Comparison of ENCODE assay signal across 9 cellular contexts in genomic region chr1:181062800-181063428, GRCh38. TPM values are rescaled to one million over a fixed set of nuclear protein-coding genes. Genes with fewer than 3 reads are reported as not detected.
A peak's percentile ranks its signal among the peaks of the same experiment; 100 is the strongest.
DNase-seq lines count a peak whose midpoint lies in the region; ATAC-seq and TF ChIP-seq lines count a peak whose summit lies in the region.
"Had no signal": no experiment of that assay in that cellular context is flagged by ENCODE, and none has a peak within 500 bp of the region (broad histone marks: within the 10 kb centered on the region; RNA-seq: fewer than 3 reads in every experiment).

No MANE protein-coding gene starts in this region.

- no peak overlapping the region for H3K9ac ChIP-seq in endodermal cell (ENCODE audit: extremely low read depth, low read length, poor library complexity, severe bottlenecking)

- TF ChIP-seq CTCF in activated CD8-positive, alpha-beta T cell treated with anti-CD3 and anti-CD28 coated beads for 36 hours (IDR thresholded peaks at IDR 0.05), result no peak
- TF ChIP-seq CTCF in natural killer cell (IDR thresholded peaks at IDR 0.05) (no peak), endodermal cell (conservative IDR thresholded peaks at IDR 0.05) (no peak)

- POLR2A ChIA-PET in activated CD8-positive, alpha-beta T cell treated with anti-CD3 and anti-CD28 coated beads for 36 hours (lab: Charles Lee), result interaction anchor here (0.7 to 2.7 kb wide), 15 partner anchors 10 to 370 kb away, joined by 3 to 27 read pairs (median 5); partner anchors contain the start of gene STX6

- H3K27ac Mint-ChIP-seq in activated CD8-positive, alpha-beta T cell treated with anti-CD3 and anti-CD28 coated beads for 36 hours, result peak overlapping the region; percentile 88
- H3K27ac Mint-ChIP-seq in natural killer cell (peak overlapping the region; percentile 91 to 98), endodermal cell (no peak overlapping the region)

- H3K4me1 ChIP-seq in endodermal cell (ENCODE audit: control insufficient read depth, insufficient read depth, low read length), result peaks cover 17% of the 10 kb centered on the region

- H3K4me3 ChIP-seq in endodermal cell (ENCODE audit: low read length) (no peak overlapping the region), H7 (ENCODE audit: insufficient read depth, low read depth, low read length) (no peak overlapping the region)
- H3K4me3 ChIP-seq: SJCRH30 had no signal

- H3K36me3 Mint-ChIP-seq in activated CD8-positive, alpha-beta T cell treated with anti-CD3 and anti-CD28 coated beads for 36 hours (ENCODE audit: low read depth), result peaks cover 18% of the 10 kb centered on the region
- H3K36me3 Mint-ChIP-seq in natural killer cell, result peaks cover 11% of the 10 kb centered on the region
- H3K36me3 Mint-ChIP-seq in endodermal cell (ENCODE audit: low read depth), result no peaks in the 10 kb centered on the region

- H3K9me3 Mint-ChIP-seq in activated CD8-positive, alpha-beta T cell treated with anti-CD3 and anti-CD28 coated beads for 36 hours, result peaks cover 13% of the 10 kb centered on the region
- no peaks in the 10 kb centered on the region for H3K9me3 Mint-ChIP-seq in natural killer cell
- peaks cover 5% of the 10 kb centered on the region for H3K9me3 Mint-ChIP-seq in endodermal cell

- peak overlapping the region; percentile 61 for H3K4me3 Mint-ChIP-seq in activated CD8-positive, alpha-beta T cell treated with anti-CD3 and anti-CD28 coated beads for 36 hours
- peak overlapping the region; percentile 87 for H3K4me3 Mint-ChIP-seq in natural killer cell
- H3K4me3 Mint-ChIP-seq in endodermal cell, result no peak overlapping the region

- no peak overlapping the region for H3K27ac ChIP-seq in endodermal cell (ENCODE audit: low read depth, low read length)
- H3K27ac ChIP-seq: SJCRH30 had no signal

- WGBS in endodermal cell (ENCODE audit: insufficient coverage in 1 of 2, insufficient read length in 1 of 2), 2 experiments, result 96 to 97% methylated on average over 6 to 7 of the region's 7 CpGs

- no peaks in the 10 kb centered on the region for H3K27me3 ChIP-seq in endodermal cell (ENCODE audit: control insufficient read depth, insufficient read depth, low read length, poor library complexity, severe bottlenecking)
- H3K27me3 ChIP-seq in H7 (ENCODE audit: control insufficient read depth, insufficient read depth, low read length), result no peaks in the 10 kb centered on the region
- H3K27me3 ChIP-seq: SJCRH30 had no signal

- DNase-seq in GM04504 (ENCODE audit: low read depth) (peak; percentile 51), natural killer cell (peak; percentile 37), NCI-H2081 (lab: John Stamatoyannopoulos, UW) (no peak), endodermal cell (no peak), H7 (no peak)
- peak; percentile 80 for DNase-seq in activated CD8-positive, alpha-beta T cell treated with anti-CD3 and anti-CD28 coated beads for 36 hours

- H3K4me1 Mint-ChIP-seq in activated CD8-positive, alpha-beta T cell treated with anti-CD3 and anti-CD28 coated beads for 36 hours (ENCODE audit: low read depth), result peaks cover 20% of the 10 kb centered on the region
- H3K4me1 Mint-ChIP-seq in natural killer cell (peaks cover 24 to 25% of the 10 kb centered on the region in 2 donors), endodermal cell (peaks cover 44% of the 10 kb centered on the region)

- H3K36me3 ChIP-seq in endodermal cell (ENCODE audit: control insufficient read depth, insufficient read depth, low read length) (no peaks in the 10 kb centered on the region), H7 (replicated peaks; ENCODE audit: control insufficient read depth, insufficient read depth, low read length) (no peaks in the 10 kb centered on the region)
- H3K36me3 ChIP-seq: SJCRH30 had no signal

- ATAC-seq in GM19468 (IDR thresholded peaks at IDR 0.05; ENCODE audit: extremely low read depth, unreplicated experiment) (peak; percentile 49), HG03460 (IDR thresholded peaks at IDR 0.05; ENCODE audit: unreplicated experiment) (peak; percentile 65), natural killer cell (peak; percentile 91 to 93 (median 92))
- ATAC-seq in activated CD8-positive, alpha-beta T cell treated with anti-CD3 and anti-CD28 coated beads for 36 hours, result peak; percentile 93

- CTCF ChIA-PET in activated CD8-positive, alpha-beta T cell treated with anti-CD3 and anti-CD28 coated beads for 36 hours (lab: Charles Lee), result interaction anchor here (1.0 to 3.2 kb wide), 12 partner anchors 8 to 181 kb away, joined by 3 to 18 read pairs (median 6); no protein-coding TSS in a partner anchor

- H3K9me3 ChIP-seq in endodermal cell (ENCODE audit: control insufficient read depth, low read length), result peaks cover 9% of the 10 kb centered on the region
- H3K9me3 ChIP-seq: SJCRH30 had no signal

- intact Hi-C loops in activated CD8-positive, alpha-beta T cell treated with anti-CD3 and anti-CD28 coated beads for 36 hours (cut with micrococcal nuclease), result no loop called here
- intact Hi-C loops in natural killer cell (cut with micrococcal nuclease), result loop anchor here (2.0 kb wide), 2 partner anchors 18 to 40 kb away; partner anchors contain the start of gene STX6

- no peaks in the 10 kb centered on the region for H3K27me3 Mint-ChIP-seq in activated CD8-positive, alpha-beta T cell treated with anti-CD3 and anti-CD28 coated beads for 36 hours
- H3K27me3 Mint-ChIP-seq in natural killer cell (ENCODE audit: low read depth in 2 of 2), result no peaks in the 10 kb centered on the region
- peaks cover 4% of the 10 kb centered on the region for H3K27me3 Mint-ChIP-seq in endodermal cell (ENCODE audit: insufficient read depth)

RNA-seq across cellular contexts. Expression of gene IER5, which starts 25.6 kb away (rescaled TPM):
- 10 to 100 TPM; 39.8 to 41.3 TPM for total RNA-seq in activated CD8-positive, alpha-beta T cell treated with anti-CD3 and anti-CD28 coated beads for 36 hours
- total RNA-seq in natural killer cell (100 to 1,000 TPM; 118 to 164 (median 150) TPM), endodermal cell (10 to 100 TPM; 13.2 to 21.2 TPM)
- polyA plus RNA-seq in endodermal cell (2013, experiment 1 of 2), result 16.8 TPM
- polyA plus RNA-seq in endodermal cell (2013, experiment 2 of 2), result 18.5 TPM
- 18.0 and 18.8 TPM in 2 replicates for total RNA-seq in H7 (2014; rRNA removed; shearing (Covaris generic))

RNA-seq across cellular contexts. Expression of gene MR1, which starts 29.1 kb away (rescaled TPM):
- total RNA-seq in activated CD8-positive, alpha-beta T cell treated with anti-CD3 and anti-CD28 coated beads for 36 hours, result 10 to 100 TPM; 15.7 to 16.7 TPM
- total RNA-seq in natural killer cell, result 10 to 100 TPM; 27.8 to 35.3 (median 34.6) TPM
- under 1 TPM; 0.22 to 0.35 TPM for total RNA-seq in endodermal cell
- 0.32 TPM for polyA plus RNA-seq in endodermal cell (2013, experiment 1 of 2)
- polyA plus RNA-seq in endodermal cell (2013, experiment 2 of 2), result 0.25 TPM
- 0.44 TPM in 1 of 2 replicates, not detected in the other for total RNA-seq in H7 (2014; rRNA removed; shearing (Covaris generic))

RNA-seq across cellular contexts. Expression of gene STX6, which starts 40.2 kb away (rescaled TPM):
- total RNA-seq in activated CD8-positive, alpha-beta T cell treated with anti-CD3 and anti-CD28 coated beads for 36 hours, result 10 to 100 TPM; 23.1 to 24.7 TPM
- total RNA-seq in natural killer cell (10 to 100 TPM; 11.6 to 18.3 (median 15.6) TPM), endodermal cell (10 to 100 TPM; 22.4 to 22.8 TPM)
- 20.4 TPM for polyA plus RNA-seq in endodermal cell (2013, experiment 1 of 2)
- polyA plus RNA-seq in endodermal cell (2013, experiment 2 of 2), result 20.1 TPM
- total RNA-seq in H7 (2014; rRNA removed; shearing (Covaris generic)), result 34.6 and 41.3 TPM in 2 replicates

Comparison
In these comparisons a context has a peak if more than half of its experiments do, and no peak if none do; other contexts are left out.
1. DNase-seq: peak in GM04504 (single experiment), activated CD8-positive, alpha-beta T cell treated with anti-CD3 and anti-CD28 coated beads for 36 hours (single experiment) and natural killer cell (single experiment); none in NCI-H2081 (0 of 2), endodermal cell (single experiment) and H7 (single experiment).
2. RNA of gene MR1, which starts 29.1 kb away (total RNA-seq): 27.8 to 35.3 TPM in natural killer cell and 15.7 to 16.7 TPM in activated CD8-positive, alpha-beta T cell treated with anti-CD3 and anti-CD28 coated beads for 36 hours; 0.22 to 0.35 TPM in endodermal cell and 0.44 TPM in H7; every median in the first group is over 10 times any median in the second.
3. Peak in every context shown above with its lines, with median percentiles within 50 percentile points of each other: ATAC-seq.